In the genomic region with DNA sequence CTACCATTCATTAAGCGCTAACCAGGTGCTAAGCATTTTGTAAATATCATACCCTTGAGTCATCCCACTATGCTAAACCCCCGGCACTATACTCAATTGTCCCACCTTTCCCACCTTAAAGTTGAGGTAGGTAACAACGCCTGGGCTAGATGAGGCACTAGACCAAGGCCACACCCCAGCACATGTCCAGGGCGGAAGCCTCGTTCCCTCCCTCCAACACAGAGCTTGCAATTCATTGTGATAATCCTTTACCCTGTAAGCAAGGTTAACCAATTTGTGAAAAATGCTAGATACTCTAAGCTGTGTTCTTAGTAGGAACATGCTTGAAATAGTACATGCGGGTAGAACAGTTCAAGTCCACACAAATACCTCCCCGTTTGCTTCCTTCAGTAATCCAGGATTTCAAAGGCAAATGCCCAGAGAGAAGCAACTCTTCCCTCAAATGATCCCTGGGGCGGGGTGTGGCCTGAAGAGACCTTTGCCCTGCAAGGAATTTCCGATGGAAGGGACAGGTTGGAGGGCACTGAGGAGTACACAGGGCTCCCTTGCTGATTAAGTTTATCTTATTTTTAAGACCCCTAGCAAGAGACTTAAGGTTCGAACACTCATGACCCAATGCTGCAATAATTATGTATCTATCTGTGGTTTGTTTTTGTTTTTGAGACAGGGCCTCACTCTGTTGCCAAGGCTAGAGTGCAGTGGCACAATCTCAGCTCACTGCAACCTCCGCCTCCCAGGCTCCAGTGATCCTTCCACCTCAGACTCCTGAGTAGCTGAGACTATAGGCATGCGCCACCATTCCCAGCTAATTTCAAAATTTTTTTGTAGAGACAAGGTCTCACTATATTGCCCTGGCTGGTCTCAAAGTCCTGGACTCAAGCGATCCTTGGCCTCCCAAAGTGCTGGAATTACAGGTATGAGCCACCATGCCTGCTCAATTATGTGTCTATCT, we compare ENCODE assay signal across 19 cellular contexts. TPM values are rescaled to one million over a fixed set of nuclear protein-coding genes. Genes with fewer than 3 reads are reported as not detected.
"Had no signal": no experiment of that assay in that cellular context is flagged by ENCODE, and none has a peak within 500 bp of the region (broad histone marks: within the 10 kb centered on the region; RNA-seq: fewer than 3 reads in every experiment).

No MANE protein-coding gene starts in this region.

- H3K27ac Mint-ChIP-seq: activated B cell treated with CpG ODN at 0.5 μM for 24 hours; activated CD8-positive, alpha-beta T cell treated with anti-CD3 and anti-CD28 coated beads, Interleukin-2, amount 10 ng/mL, durations not matched to agents 7 days and 5 days; activated naive CD8-positive, alpha-beta T cell treated with anti-CD3 and anti-CD28 coated beads for 36 hours; stimulated activated effector memory CD8-positive, alpha-beta T cell treated with anti-CD3 and anti-CD28 coated beads, Interleukin-12 subunit alpha, Interleukin-12 subunit beta, amount 100 ng/mL, for 72 hours had no signal

- ATAC-seq: activated CD8-positive, alpha-beta T cell treated with anti-CD3 and anti-CD28 coated beads, Interleukin-2, amount 10 ng/mL, durations not matched to agents 7 days and 5 days; pancreas; stimulated activated effector memory CD8-positive, alpha-beta T cell treated with anti-CD3 and anti-CD28 coated beads, Interleukin-12 subunit alpha, Interleukin-12 subunit beta, amount 100 ng/mL, for 72 hours had no signal

- DNase-seq: activated B cell treated with CpG ODN at 0.5 μM for 24 hours; activated CD4-positive, alpha-beta T cell treated with anti-CD3 and anti-CD28 coated beads for 48 hours; activated CD8-positive, alpha-beta T cell treated with anti-CD3 and anti-CD28 coated beads, Interleukin-2, amount 10 ng/mL, durations not matched to agents 7 days and 5 days; activated gamma-delta T cell treated with Interleukin-2 at 50 U/mL for 16 hours; activated naive CD8-positive, alpha-beta T cell treated with anti-CD3 and anti-CD28 coated beads for 36 hours; amygdala; central memory CD4-positive, alpha-beta T cell; cortex of kidney; effector memory CD4-positive, alpha-beta T cell; immature natural killer cell; pancreas; stimulated activated CD4-positive, alpha-beta T cell treated with anti-CD3 and anti-CD28 coated beads, Interleukin-12 subunit alpha, Interleukin-12 subunit beta, amount 100 ng/mL, for 4 hours; stimulated activated CD4-positive, alpha-beta T cell treated with anti-CD3 and anti-CD28 coated beads, Interleukin-2, amount 100 ng/mL, for 24 hours; T-helper 2 cell; tibial artery had no signal

- H3K36me3 ChIP-seq: pancreas, tibial artery had no signal

- H3K27me3 Mint-ChIP-seq: activated naive CD8-positive, alpha-beta T cell treated with anti-CD3 and anti-CD28 coated beads for 36 hours had no signal

- H3K36me3 Mint-ChIP-seq: activated naive CD8-positive, alpha-beta T cell treated with anti-CD3 and anti-CD28 coated beads for 36 hours; brain; immature natural killer cell; stimulated activated effector memory CD8-positive, alpha-beta T cell treated with anti-CD3 and anti-CD28 coated beads, Interleukin-12 subunit alpha, Interleukin-12 subunit beta, amount 100 ng/mL, for 72 hours had no signal

- H3K4me3 Mint-ChIP-seq: activated B cell treated with CpG ODN at 0.5 μM for 24 hours; activated CD8-positive, alpha-beta T cell treated with anti-CD3 and anti-CD28 coated beads, Interleukin-2, amount 10 ng/mL, durations not matched to agents 7 days and 5 days; activated naive CD8-positive, alpha-beta T cell treated with anti-CD3 and anti-CD28 coated beads for 36 hours; immature natural killer cell; stimulated activated effector memory CD8-positive, alpha-beta T cell treated with anti-CD3 and anti-CD28 coated beads, Interleukin-12 subunit alpha, Interleukin-12 subunit beta, amount 100 ng/mL, for 72 hours had no signal

- H3K4me3 ChIP-seq: pancreas, tibial artery had no signal

- H3K9me3 ChIP-seq: pancreas, tibial artery had no signal

- H3K9me3 Mint-ChIP-seq: activated naive CD8-positive, alpha-beta T cell treated with anti-CD3 and anti-CD28 coated beads for 36 hours; immature natural killer cell; stimulated activated effector memory CD8-positive, alpha-beta T cell treated with anti-CD3 and anti-CD28 coated beads, Interleukin-12 subunit alpha, Interleukin-12 subunit beta, amount 100 ng/mL, for 72 hours had no signal

- H3K27ac ChIP-seq: epithelial cell of prostate, pancreas, tibial artery had no signal

- H3K27me3 ChIP-seq: pancreas had no signal

RNA-seq across cellular contexts. Expression of gene RSPH1, which starts 2.6 kb away (rescaled TPM):
- total RNA-seq: activated CD8-positive, alpha-beta T cell treated with anti-CD3 and anti-CD28 coated beads, Interleukin-2, amount 10 ng/mL, durations not matched to agents 7 days and 5 days; fibroblast of lung had no signal
- polyA plus RNA-seq: fibroblast of lung had no signal
